Comparison of ENCODE assay signal across 16 cellular contexts in genomic region chr3:133962879-133963278, GRCh38.
DNase-seq lines count a peak whose midpoint lies in the region; ATAC-seq, FAIRE-seq and TF ChIP-seq lines count a peak whose summit lies in the region.
"Had no signal": no experiment of that assay in that cellular context is flagged by ENCODE, and none has a peak within 500 bp of the region (broad histone marks: within the 10 kb centered on the region; RNA-seq: fewer than 3 reads in every experiment).

No MANE protein-coding gene starts in this region.

- H3K9ac ChIP-seq in endothelial cell of umbilical vein (replicated peaks; ENCODE audit: extremely low read depth, insufficient read depth, low read length) (no peak overlapping the region), neural progenitor cell (no peak overlapping the region)

- H3K4me1 Mint-ChIP-seq in neural progenitor cell = peaks cover 6% of the 10 kb centered on the region
- H3K4me1 Mint-ChIP-seq: T-cell had no signal

- FAIRE-seq in endothelial cell of umbilical vein (lab: Jason Lieb, UNC) = peak; percentile 65

- H3K4me2 ChIP-seq in endothelial cell of umbilical vein (ENCODE audit: insufficient read depth, low read length) (no peak overlapping the region), neural progenitor cell (no peak overlapping the region)

- no peaks in the 10 kb centered on the region for H3F3A ChIP-seq in neural progenitor cell (ENCODE audit: low read depth)

- BruUV-seq in endothelial cell of umbilical vein (replicated peaks; lab: Mats Ljungman, UMichigan) = no TSS peak

- H3K36me3 Mint-ChIP-seq in neural progenitor cell = no peaks in the 10 kb centered on the region
- H3K36me3 Mint-ChIP-seq: T-cell had no signal

- H3K36me3 ChIP-seq in endothelial cell of umbilical vein (ENCODE audit: control insufficient read depth in 2 of 2, extremely low read depth in 1 of 2, insufficient read depth in 2 of 2, low read length in 2 of 2) = no peaks in the 10 kb centered on the region
- H3K36me3 ChIP-seq in neural progenitor cell = no peaks in the 10 kb centered on the region
- H3K36me3 ChIP-seq: BE2C, gastroesophageal sphincter had no signal

- no peak overlapping the region for H3K4me3 Mint-ChIP-seq in neural progenitor cell
- H3K4me3 Mint-ChIP-seq: T-cell had no signal

- H3K27ac ChIP-seq in endothelial cell of umbilical vein (ENCODE audit: insufficient read depth, low read depth, low read length) (no peak overlapping the region), neural progenitor cell (no peak overlapping the region)
- H3K27ac ChIP-seq: gastroesophageal sphincter had no signal

- H3K27me3 ChIP-seq in endothelial cell of umbilical vein (ENCODE audit: control insufficient read depth in 2 of 2, insufficient read depth in 2 of 2, low read length in 2 of 2) (no peaks in the 10 kb centered on the region), neural progenitor cell (no peaks in the 10 kb centered on the region)
- H3K27me3 ChIP-seq: BE2C, gastroesophageal sphincter had no signal

- H4K20me1 ChIP-seq in endothelial cell of umbilical vein (replicated peaks; ENCODE audit: control insufficient read depth, extremely low read depth, insufficient read depth, low read length) (no peaks in the 10 kb centered on the region), neural progenitor cell (ENCODE audit: low read depth) (no peaks in the 10 kb centered on the region)

- dilution Hi-C loops in endothelial cell of umbilical vein (cut with MboI; ENCODE audit: extremely low pct_ligation_motif_present, low sequenced_read_pairs) = no loop called here

- H2AFZ ChIP-seq in endothelial cell of umbilical vein (ENCODE audit: low read depth, low read length) (peak overlapping the region; percentile 2), neural progenitor cell (replicated peaks) (no peak overlapping the region)

- H3K9me1 ChIP-seq in endothelial cell of umbilical vein (replicated peaks; ENCODE audit: control insufficient read depth, extremely low read depth, insufficient read depth, low read length) = no peaks in the 10 kb centered on the region

- H3K27ac Mint-ChIP-seq in neural progenitor cell = no peak overlapping the region
- H3K27ac Mint-ChIP-seq: T-cell had no signal

- H3K9me3 Mint-ChIP-seq in neural progenitor cell = no peaks in the 10 kb centered on the region
- H3K9me3 Mint-ChIP-seq: T-cell had no signal

- POLR2A ChIA-PET in endothelial cell of umbilical vein (lab: Charles Lee) = interaction anchor here (1.1 kb wide), 1 partner anchor 12 kb away, joined by 4 read pairs; no protein-coding TSS in a partner anchor

- peak; percentile 34 for DNase-seq in AG09309 (ENCODE audit: low read depth)
- peak; percentile 61 for DNase-seq in LHCN-M2 (ENCODE audit: low read depth)
- DNase-seq in endothelial cell of umbilical vein (ENCODE audit: low read depth, low spot score) = no peak
- DNase-seq in lung microvascular endothelial cell (ENCODE audit: low read depth in 2 of 2) = peak; percentile 36 to 62
- DNase-seq in activated CD8-positive, alpha-beta memory T cell treated with anti-CD3 and anti-CD28 coated beads, Interleukin-2, amount 50 U/mL, for 4 hours = no peak
- DNase-seq in HCEC 1CT = no peak
- no peak for DNase-seq in neural progenitor cell (ENCODE audit: low spot score)
- DNase-seq: activated CD4-positive, alpha-beta T cell treated with anti-CD3 and anti-CD28 coated beads, Interleukin-2, amount 50 U/mL, for 1 hour; activated gamma-delta T cell treated with Interleukin-2 at 50 U/mL for 16 hours; BE2C; NCI-H2171; occipital lobe; stimulated activated CD4-positive, alpha-beta T cell treated with anti-CD3 and anti-CD28 coated beads, Interleukin-15, amount 100 ng/mL, for 24 hours; T-cell had no signal

- CTCF ChIA-PET in endothelial cell of umbilical vein (lab: Charles Lee) = interaction anchor here (1.0 to 4.1 kb wide), 3 partner anchors 13 to 249 kb away, joined by 3 to 27 read pairs (median 5); no protein-coding TSS in a partner anchor

- no peaks in the 10 kb centered on the region for H3K79me2 ChIP-seq in endothelial cell of umbilical vein (ENCODE audit: control insufficient read depth, insufficient read depth, low read length)
- no peaks in the 10 kb centered on the region for H3K79me2 ChIP-seq in neural progenitor cell (ENCODE audit: low read depth)

- intact Hi-C loops in endothelial cell of umbilical vein (cut with micrococcal nuclease) = no loop called here

- H3K4me3 ChIP-seq in AG09309 (ENCODE audit: control insufficient read depth, low read depth, low read length) (no peak overlapping the region), endothelial cell of umbilical vein (replicated peaks in 1 of 3; ENCODE audit: insufficient read depth in 1 of 3, low read depth in 1 of 3, low read length in 3 of 3) (no peak overlapping the region), neural progenitor cell (no peak overlapping the region)
- H3K4me3 ChIP-seq: gastroesophageal sphincter had no signal

- H3K27me3 Mint-ChIP-seq in neural progenitor cell (ENCODE audit: insufficient read depth, low read depth) = no peaks in the 10 kb centered on the region

- H3K9me3 ChIP-seq in endothelial cell of umbilical vein (replicated peaks; ENCODE audit: control insufficient read depth, insufficient read depth, low read length) (no peaks in the 10 kb centered on the region), neural progenitor cell (ENCODE audit: low read depth) (no peaks in the 10 kb centered on the region)
- H3K9me3 ChIP-seq: BE2C, gastroesophageal sphincter had no signal

- H3K4me1 ChIP-seq in endothelial cell of umbilical vein (ENCODE audit: control insufficient read depth, extremely low read depth, insufficient read depth, low read length) (peaks cover 7% of the 10 kb centered on the region), neural progenitor cell (peaks cover 7% of the 10 kb centered on the region)
- H3K4me1 ChIP-seq: BE2C, gastroesophageal sphincter had no signal

- TF ChIP-seq POLR2A in endothelial cell of umbilical vein (IDR thresholded peaks at IDR 0.05; ENCODE audit: low read depth, low read length) = no peak

- ATAC-seq in GM18519 (IDR thresholded peaks at IDR 0.05; ENCODE audit: low FRiP score, unreplicated experiment) = no peak
- ATAC-seq: T-cell had no signal

- TF ChIP-seq CTCF in AG09309 (IDR thresholded peaks at IDR 0.05; ENCODE audit: control insufficient read depth, insufficient read depth, low read depth, low read length, missing control alignments) (peak; percentile 32), endothelial cell of umbilical vein (IDR thresholded peaks at IDR 0.05; ENCODE audit: extremely low read depth in 1 of 2, insufficient read depth in 1 of 2, low read depth in 1 of 2, low read length in 2 of 2) (no peak), neural progenitor cell (IDR thresholded peaks at IDR 0.05) (no peak)

TF ChIP-seq in endothelial cell of umbilical vein, 7 proteins besides CTCF, POLR2A, EP300 and RAD21:
- TF ChIP-seq POLR2AphosphoS5 (IDR thresholded peaks at IDR 0.05; ENCODE audit: insufficient read depth, low read depth, low read length) (no peak), FOS (IDR thresholded peaks at IDR 0.05; ENCODE audit: borderline replicate concordance, insufficient read depth, low read length) (peak; percentile 69)

Comparison
In these comparisons a context has a peak if more than half of its experiments do, and no peak if none do; other contexts are left out.
1. DNase-seq: peak in AG09309 (single experiment), LHCN-M2 (single experiment) and lung microvascular endothelial cell (2 of 2); none in endothelial cell of umbilical vein (single experiment), activated CD8-positive, alpha-beta memory T cell treated with anti-CD3 and anti-CD28 coated beads, Interleukin-2, amount 50 U/mL, for 4 hours (single experiment), HCEC 1CT (single experiment) and neural progenitor cell (single experiment).